Comparison of ENCODE assay signal across 1 cellular context in the genomic region with DNA sequence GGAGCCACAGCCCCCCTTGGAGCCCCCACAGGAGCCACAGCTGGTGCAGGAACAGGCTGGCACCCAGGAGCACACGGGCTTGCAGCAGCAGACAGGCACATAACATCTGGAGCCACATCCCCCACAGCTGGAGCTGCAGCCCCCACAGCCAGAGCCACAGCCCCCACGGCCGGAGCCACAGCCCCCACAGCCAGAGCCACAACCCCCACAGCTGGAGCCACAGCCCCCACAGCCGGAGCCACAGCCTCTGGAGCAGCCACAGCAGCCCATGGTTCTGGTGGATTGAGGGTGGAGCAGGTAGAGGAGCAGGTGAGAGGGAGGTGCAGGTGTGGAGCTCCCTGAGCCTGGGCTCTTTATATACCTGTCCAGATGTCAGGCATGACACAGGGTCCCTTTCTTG.
TF ChIP-seq lines count a peak whose summit lies in the region.

A gene with protein sequence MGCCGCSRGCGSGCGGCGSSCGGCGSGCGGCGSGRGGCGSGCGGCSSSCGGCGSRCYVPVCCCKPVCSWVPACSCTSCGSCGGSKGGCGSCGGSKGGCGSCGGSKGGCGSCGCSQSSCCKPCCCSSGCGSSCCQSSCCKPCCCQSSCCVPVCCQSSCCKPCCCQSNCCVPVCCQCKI (minus strand): TSS at position 314 of the 400 bp plus-strand sequence. CDS start 44 bp downstream, at position 270.

TF ChIP-seq in GM23338, 12 proteins besides CTCF, POLR2A, EP300 and RAD21 (continued from another document):
- TF ChIP-seq EZH2 (IDR thresholded peaks at IDR 0.05; ENCODE audit: low read depth, unreplicated experiment) = no peak
